8 cellular contexts compared by ENCODE assay signal in genomic region chr2:171432969-171433762, GRCh38. TPM values are rescaled to one million over a fixed set of nuclear protein-coding genes. Genes with fewer than 3 reads are reported as not detected.
DNase-seq lines count a peak whose midpoint lies in the region; ATAC-seq lines count a peak whose summit lies in the region.

No MANE protein-coding gene starts in this region.

- ATAC-seq in GM21360 (IDR thresholded peaks at IDR 0.05; ENCODE audit: unreplicated experiment) = no peak

- peak overlapping the region; percentile 89 for H3K27ac ChIP-seq in SJCRH30

- peaks cover 14% of the 10 kb centered on the region for H3K36me3 ChIP-seq in SJCRH30

- 0 out of 2 replicates have a peak, but pooled peaks cover 7% of the 10 kb centered on the region for H3K4me1 ChIP-seq in SJCRH30

- H3K9me3 ChIP-seq in SJCRH30 (replicated peaks) = no peaks in the 10 kb centered on the region

- DNase-seq in ELF-1 (ENCODE audit: low read depth, low spot score) (peak; percentile 61), HuH-7.5 (ENCODE audit: low spot score) (peak; percentile 32), SJCRH30 (peak; percentile 49 to 63), astrocyte of the hippocampus (ENCODE audit: low read depth, low spot score) (peak; percentile 34), islet precursor cell (peak; percentile 72), globus pallidus (ENCODE audit: low spot score) (no peak)
- peak; percentile 46 for DNase-seq in stimulated activated CD4-positive, alpha-beta T cell treated with anti-CD3 and anti-CD28 coated beads, Interleukin-2, amount 100 ng/mL, for 4 hours (ENCODE audit: low read depth)

- H3K4me3 ChIP-seq in SJCRH30 = peak overlapping the region; percentile 82

- H3K27me3 ChIP-seq in SJCRH30 = no peaks in the 10 kb centered on the region

RNA-seq across cellular contexts. Expression of gene METTL8, which starts 0.6 kb away (rescaled TPM):
- total RNA-seq in SJCRH30 (2014; rRNA removed; shearing (Covaris generic)) = 32.0 and 34.0 TPM in 2 replicates

RNA-seq across cellular contexts. Expression of gene DCAF17, which starts 0.9 kb away (rescaled TPM):
- total RNA-seq in SJCRH30 (2014; rRNA removed; shearing (Covaris generic)) = 22.8 and 24.7 TPM in 2 replicates
